In the genomic region with DNA sequence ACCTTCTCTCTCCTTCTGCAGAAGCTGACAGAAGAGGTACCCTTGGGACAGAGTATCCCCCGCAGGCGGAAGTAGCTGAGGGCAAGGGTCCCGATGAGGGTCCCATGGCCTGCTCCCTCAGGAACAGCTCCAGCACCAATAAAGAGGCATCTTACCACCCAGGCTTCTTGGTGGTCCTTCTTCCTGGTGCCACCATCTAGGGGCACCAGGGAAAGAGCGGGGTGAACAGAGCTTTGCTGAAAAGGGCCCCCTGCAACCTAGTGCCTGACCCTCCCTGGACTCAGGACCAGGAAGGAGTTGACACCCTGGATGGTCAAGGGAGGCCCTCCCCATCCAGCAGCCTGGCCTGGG, we compare ENCODE assay signal across 8 cellular contexts. TPM values are rescaled to one million over a fixed set of nuclear protein-coding genes. Genes with fewer than 3 reads are reported as not detected.
A peak's percentile ranks its signal among the peaks of the same experiment; 100 is the strongest.
DNase-seq lines count a peak whose midpoint lies in the region; ATAC-seq and TF ChIP-seq lines count a peak whose summit lies in the region.

No MANE protein-coding gene starts in this region.

- no peaks in the 10 kb centered on the region for H3K27me3 ChIP-seq in hepatocyte

- H3K36me3 Mint-ChIP-seq in T-helper 17 cell (ENCODE audit: low read depth) = peaks cover 12% of the 10 kb centered on the region
- peaks cover 69 to 74% of the 10 kb centered on the region in 2 donors for H3K36me3 Mint-ChIP-seq in stimulated activated naive B cell treated with anti-CD40 and anti-IgM and Interleukin-4, amounts not matched to agents 10 μg/mL and 1 μg/mL and 100 μg/mL, for 72 hours

- H3K4me1 Mint-ChIP-seq in T-helper 17 cell = peaks cover 34% of the 10 kb centered on the region
- peaks cover 39 to 57% of the 10 kb centered on the region in 2 donors for H3K4me1 Mint-ChIP-seq in stimulated activated naive B cell treated with anti-CD40 and anti-IgM and Interleukin-4, amounts not matched to agents 10 μg/mL and 1 μg/mL and 100 μg/mL, for 72 hours

- peak overlapping the region; percentile 75 for H3K27ac ChIP-seq in hepatocyte

- peak; percentile 5 for ATAC-seq in GM21528 (IDR thresholded peaks at IDR 0.05; ENCODE audit: low FRiP score, unreplicated experiment)
- ATAC-seq in T-helper 17 cell = no peak
- ATAC-seq in stimulated activated naive B cell treated with anti-CD40 and anti-IgM and Interleukin-4, amounts not matched to agents 10 μg/mL and 1 μg/mL and 100 μg/mL, for 72 hours (replicated peaks) = no peak
- ATAC-seq in HG03342 (IDR thresholded peaks at IDR 0.05; ENCODE audit: unreplicated experiment) = no peak

- H3K79me2 ChIP-seq in hepatocyte = peaks cover 25% of the 10 kb centered on the region

- H3K27ac Mint-ChIP-seq in T-helper 17 cell = peak overlapping the region; percentile 98
- peak overlapping the region; percentile 94 for H3K27ac Mint-ChIP-seq in stimulated activated naive B cell treated with anti-CD40 and anti-IgM and Interleukin-4, amounts not matched to agents 10 μg/mL and 1 μg/mL and 100 μg/mL, for 72 hours

- H3K4me3 ChIP-seq in hepatocyte = no peak overlapping the region

- no peaks in the 10 kb centered on the region for H3K27me3 Mint-ChIP-seq in T-helper 17 cell
- no peaks in the 10 kb centered on the region for H3K27me3 Mint-ChIP-seq in stimulated activated naive B cell treated with anti-CD40 and anti-IgM and Interleukin-4, amounts not matched to agents 10 μg/mL and 1 μg/mL and 100 μg/mL, for 72 hours

- 89% methylated on average over 4 of the region's 4 CpGs for WGBS in hepatocyte (ENCODE audit: low lambda C conversion rate, missing lambda C conversion rate)

- DNase-seq in T-helper 17 cell (no peak), hepatocyte (ENCODE audit: low spot score) (no peak), NCI-H82 (lab: John Stamatoyannopoulos, UW) (no peak), inferior parietal cortex (ENCODE audit: extremely low spot score) (no peak)
- no peak for DNase-seq in stimulated activated naive B cell treated with anti-CD40 and anti-IgM and Interleukin-4, amounts not matched to agents 10 μg/mL and 1 μg/mL and 100 μg/mL, for 72 hours
- DNase-seq in activated effector memory CD4-positive, alpha-beta T cell treated with anti-CD3 and anti-CD28 coated beads, Interleukin-2, amount 50 U/mL, for 16 hours = no peak

- H4K20me1 ChIP-seq in hepatocyte (ENCODE audit: insufficient read depth, poor library complexity, severe bottlenecking) = peaks cover 5% of the 10 kb centered on the region

- no peaks in the 10 kb centered on the region for H3K9me3 Mint-ChIP-seq in stimulated activated naive B cell treated with anti-CD40 and anti-IgM and Interleukin-4, amounts not matched to agents 10 μg/mL and 1 μg/mL and 100 μg/mL, for 72 hours

- no peaks in the 10 kb centered on the region for H3K36me3 ChIP-seq in hepatocyte (replicated peaks; ENCODE audit: insufficient read depth, low read depth)

- no peak overlapping the region for H3K4me2 ChIP-seq in hepatocyte

- H3K4me3 Mint-ChIP-seq in T-helper 17 cell = no peak overlapping the region
- H3K4me3 Mint-ChIP-seq in stimulated activated naive B cell treated with anti-CD40 and anti-IgM and Interleukin-4, amounts not matched to agents 10 μg/mL and 1 μg/mL and 100 μg/mL, for 72 hours = no peak overlapping the region

- no peaks in the 10 kb centered on the region for H3K9me2 ChIP-seq in hepatocyte (replicated peaks; ENCODE audit: insufficient read depth)

- H3K9me3 ChIP-seq in T-helper 17 cell (ENCODE audit: control insufficient read depth, low read length, poor library complexity, severe bottlenecking) (no peaks in the 10 kb centered on the region), hepatocyte (ENCODE audit: low read depth) (no peaks in the 10 kb centered on the region)

- H3K4me1 ChIP-seq in hepatocyte (ENCODE audit: insufficient read depth) = peaks cover 16% of the 10 kb centered on the region

- TF ChIP-seq CTCF in hepatocyte (IDR thresholded peaks at IDR 0.05; ENCODE audit: poor library complexity) = no peak

- no peak overlapping the region for H2AFZ ChIP-seq in hepatocyte

RNA-seq across cellular contexts. Expression of a gene that starts 0.6 kb away (rescaled TPM):
- total RNA-seq in T-helper 17 cell (100 to 1,000 TPM; 172 to 230 TPM), hepatocyte (33.7 and 42.7 TPM in 2 replicates)
- 66.9 and 79.5 TPM in 2 replicates for polyA plus RNA-seq in hepatocyte

RNA-seq across cellular contexts. Expression of a gene that starts 11.4 kb away (rescaled TPM):
- 10 to 100 TPM; 66.3 to 94.8 TPM for total RNA-seq in T-helper 17 cell
- total RNA-seq in hepatocyte = 28.5 and 44.8 TPM in 2 replicates
- polyA plus RNA-seq in hepatocyte = 170 and 193 TPM in 2 replicates

RNA-seq across cellular contexts. Expression of a gene that starts 13.2 kb away (rescaled TPM):
- 10 to 100 TPM; 85.8 to 98.3 TPM for total RNA-seq in T-helper 17 cell
- total RNA-seq in hepatocyte = 27.8 and 35.0 TPM in 2 replicates
- polyA plus RNA-seq in hepatocyte = 27.3 and 29.7 TPM in 2 replicates

RNA-seq across cellular contexts. Expression of a gene that starts 14.1 kb away (rescaled TPM):
- 100 to 1,000 TPM; 134 to 141 TPM for total RNA-seq in T-helper 17 cell
- 62.7 and 75.5 TPM in 2 replicates for total RNA-seq in hepatocyte
- polyA plus RNA-seq in hepatocyte = 178 and 189 TPM in 2 replicates

RNA-seq across cellular contexts. Expression of a gene that starts 19.1 kb away (rescaled TPM):
- total RNA-seq in T-helper 17 cell (1 to 10 TPM; 8.3 to 9.7 TPM), hepatocyte (13.8 TPM in 2 replicates)
- polyA plus RNA-seq in hepatocyte = 32.2 and 34.1 TPM in 2 replicates
